Comparison of ENCODE assay signal across 8 cellular contexts in the genomic region with DNA sequence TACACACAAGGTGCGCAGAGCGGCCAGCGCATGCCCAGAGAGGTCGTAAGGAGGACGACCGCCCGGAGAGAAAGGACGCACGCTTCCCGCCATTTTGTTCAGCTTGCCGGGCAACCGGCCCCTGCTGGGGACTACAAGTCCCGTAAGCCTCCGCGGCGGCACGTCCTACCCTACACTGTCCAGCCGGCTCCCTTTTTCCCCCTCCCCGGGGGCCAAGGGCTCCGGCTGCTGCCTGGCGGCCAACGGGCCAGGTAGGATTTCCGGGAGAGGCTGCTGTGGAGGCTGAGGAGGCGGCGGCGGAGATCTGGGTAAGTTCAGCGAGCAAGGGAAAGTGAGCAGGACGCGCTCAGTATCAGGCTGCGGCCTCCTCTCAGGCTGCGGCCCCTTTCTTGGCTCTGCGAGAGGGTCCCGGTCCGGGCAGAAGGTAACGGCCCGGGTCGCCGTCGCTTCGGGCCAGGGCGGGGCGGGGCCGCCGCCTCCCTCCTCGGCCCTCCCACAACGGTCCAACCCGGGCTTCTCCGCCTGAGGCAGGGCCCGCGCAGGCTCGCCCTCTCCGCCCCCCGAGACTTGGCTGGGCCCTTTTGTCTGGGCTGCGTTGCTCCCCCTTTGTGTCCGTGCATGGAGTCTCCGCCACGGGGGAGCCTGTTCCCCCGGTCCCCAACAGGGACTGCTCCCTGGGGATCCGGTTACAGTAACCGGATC.
DNase-seq lines count a peak whose midpoint lies in the region; TF ChIP-seq lines count a peak whose summit lies in the region.

A gene (plus strand): TSS at position 223 of the 702 bp plus-strand sequence. CDS start 37,708 bp downstream, outside the sequence.

- H3K36me3 Mint-ChIP-seq in nephron progenitor cell (ENCODE audit: low read depth), result peaks cover 18% of the 10 kb centered on the region
- peaks cover 16% of the 10 kb centered on the region for H3K36me3 Mint-ChIP-seq in stimulated activated naive CD8-positive, alpha-beta T cell treated with anti-CD3 and anti-CD28 coated beads, Interleukin-15, Interleukin-2, amounts not matched to agents 100 ng/mL and 50 ng/mL, for 24 hours (ENCODE audit: low read depth)

- peak within 1 kb of the TSS; percentile 87 for H3K4me3 ChIP-seq in Loucy (ENCODE audit: low read length, poor library complexity, severe bottlenecking)

- H3K4me2 ChIP-seq in Loucy (ENCODE audit: low read depth, low read length, poor library complexity, severe bottlenecking), result peak within 1 kb of the TSS; percentile 94

- H3K9me3 ChIP-seq in Loucy (ENCODE audit: insufficient read depth, low read depth, low read length), result no peaks in the 10 kb centered on the region

- no peaks in the 10 kb centered on the region for H3F3A ChIP-seq in Loucy (ENCODE audit: low read depth)

- no peaks in the 10 kb centered on the region for H3K9me2 ChIP-seq in Loucy (replicated peaks; ENCODE audit: low read depth, low read length)

- no peak; the same call in 1 of the 2 replicates for TF ChIP-seq CTCF in Loucy (conservative IDR thresholded peaks at IDR 0.05; ENCODE audit: low read length)
- no peak for TF ChIP-seq CTCF in nephron progenitor cell (IDR thresholded peaks at IDR 0.05)

- no peaks in the 10 kb centered on the region for H3K27me3 ChIP-seq in Loucy (ENCODE audit: insufficient read depth, low read length, poor library complexity, severe bottlenecking)

- H3K4me1 ChIP-seq in Loucy (ENCODE audit: insufficient read depth, low read length, poor library complexity, severe bottlenecking), result peaks cover 36% of the 10 kb centered on the region

- peaks cover 2% of the 10 kb centered on the region for H3K27me3 Mint-ChIP-seq in nephron progenitor cell (ENCODE audit: low read depth, poor library complexity)
- no peaks in the 10 kb centered on the region for H3K27me3 Mint-ChIP-seq in stimulated activated naive CD8-positive, alpha-beta T cell treated with anti-CD3 and anti-CD28 coated beads, Interleukin-15, Interleukin-2, amounts not matched to agents 100 ng/mL and 50 ng/mL, for 24 hours

- peaks cover 48% of the 10 kb centered on the region for H3K79me2 ChIP-seq in Loucy (ENCODE audit: insufficient read depth, low read length)

- no peaks in the 10 kb centered on the region for H3K36me3 ChIP-seq in Loucy (ENCODE audit: insufficient read depth, low read length)

- H2AFZ ChIP-seq in Loucy (ENCODE audit: low read length), result peak within 1 kb of the TSS; percentile 91

- peak within 1 kb of the TSS; percentile 96 for H3K4me3 Mint-ChIP-seq in nephron progenitor cell
- peak within 1 kb of the TSS; percentile 95 for H3K4me3 Mint-ChIP-seq in stimulated activated naive CD8-positive, alpha-beta T cell treated with anti-CD3 and anti-CD28 coated beads, Interleukin-15, Interleukin-2, amounts not matched to agents 100 ng/mL and 50 ng/mL, for 24 hours

- H3K9ac ChIP-seq in Loucy (ENCODE audit: low read depth, low read length, poor library complexity, severe bottlenecking), result peak within 1 kb of the TSS; percentile 95

- H3K9me3 Mint-ChIP-seq in nephron progenitor cell, result no peaks in the 10 kb centered on the region
- no peaks in the 10 kb centered on the region for H3K9me3 Mint-ChIP-seq in stimulated activated naive CD8-positive, alpha-beta T cell treated with anti-CD3 and anti-CD28 coated beads, Interleukin-15, Interleukin-2, amounts not matched to agents 100 ng/mL and 50 ng/mL, for 24 hours

- peak within 1 kb of the TSS; percentile 97 for H3K27ac Mint-ChIP-seq in nephron progenitor cell
- peak within 1 kb of the TSS; percentile 93 for H3K27ac Mint-ChIP-seq in stimulated activated naive CD8-positive, alpha-beta T cell treated with anti-CD3 and anti-CD28 coated beads, Interleukin-15, Interleukin-2, amounts not matched to agents 100 ng/mL and 50 ng/mL, for 24 hours

- peaks cover 32% of the 10 kb centered on the region for H3K4me1 Mint-ChIP-seq in nephron progenitor cell
- peaks cover 41% of the 10 kb centered on the region for H3K4me1 Mint-ChIP-seq in stimulated activated naive CD8-positive, alpha-beta T cell treated with anti-CD3 and anti-CD28 coated beads, Interleukin-15, Interleukin-2, amounts not matched to agents 100 ng/mL and 50 ng/mL, for 24 hours (ENCODE audit: low read depth)

- H4K20me1 ChIP-seq in Loucy (ENCODE audit: insufficient read depth, low read length, poor library complexity, severe bottlenecking), result peaks cover 31% of the 10 kb centered on the region

- DNase-seq in EH (ENCODE audit: low read depth) (peak; percentile 93), GOT3 (lab: John Stamatoyannopoulos, UW) (peak; percentile 63), SHP77 (lab: John Stamatoyannopoulos, UW) (peak; percentile 90 to 96), fibroblast of the conjunctiva (ENCODE audit: low read depth) (peak; percentile 90), nephron progenitor cell (peak; percentile 91)
- peak; percentile 93 for DNase-seq in activated effector memory CD4-positive, alpha-beta T cell treated with anti-CD3 and anti-CD28 coated beads, Interleukin-2, amount 50 U/mL, for 16 hours

Comparison
In these comparisons a context has a peak if more than half of its experiments do, and no peak if none do; other contexts are left out.
1. Peak in every context shown above with its lines: DNase-seq and H3K4me3 ChIP-seq.